Comparison of ENCODE assay signal across 16 cellular contexts in the genomic region with DNA sequence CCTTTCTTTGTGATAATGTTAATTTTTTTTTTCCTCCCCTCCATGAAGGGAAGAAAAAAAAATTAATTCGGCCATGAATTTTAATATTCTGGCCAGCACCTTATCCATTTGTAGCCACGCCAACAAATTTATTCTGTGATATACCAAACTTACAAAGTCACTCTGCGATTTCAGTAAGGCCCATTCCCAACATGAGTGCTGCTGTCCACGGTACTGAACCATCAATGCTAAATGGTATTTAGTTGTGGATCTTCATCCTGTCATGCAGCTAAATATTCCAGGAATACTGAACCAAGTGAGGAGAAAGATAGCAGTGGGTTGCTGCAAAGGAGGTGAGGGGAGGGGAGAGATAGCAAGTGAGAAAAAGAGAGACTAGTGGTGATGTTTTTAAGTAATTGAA. TPM values are rescaled to one million over a fixed set of nuclear protein-coding genes. Genes with fewer than 3 reads are reported as not detected.
A peak's percentile ranks its signal among the peaks of the same experiment; 100 is the strongest.
DNase-seq lines count a peak whose midpoint lies in the region; ATAC-seq and TF ChIP-seq lines count a peak whose summit lies in the region.
"Had no signal": no experiment of that assay in that cellular context is flagged by ENCODE, and none has a peak within 500 bp of the region (broad histone marks: within the 10 kb centered on the region; RNA-seq: fewer than 3 reads in every experiment).

No MANE protein-coding gene starts in this region.

- intact Hi-C loops in PC-3 (cut with micrococcal nuclease): no loop called here

- H3K4me2 ChIP-seq in SK-N-SH: no peak overlapping the region
- H3K4me2 ChIP-seq in PC-3 (ENCODE audit: low read length): no peak overlapping the region

- no peaks in the 10 kb centered on the region for H3K27me3 ChIP-seq in SK-N-SH (ENCODE audit: insufficient read depth)
- H3K27me3 ChIP-seq in PC-3 (ENCODE audit: low read length): no peaks in the 10 kb centered on the region
- H3K27me3 ChIP-seq: transverse colon had no signal

- 80% methylated on average over 4 of the region's 4 CpGs for WGBS in SK-N-SH (ENCODE audit: low lambda C conversion rate)

- ATAC-seq in SK-N-SH treated with all-trans-retinoic acid at 6 μM for 48 hours (no peak; the same call in 2 of the 3 replicates), PC-3 (no peak), GM21528 (IDR thresholded peaks at IDR 0.05; ENCODE audit: low FRiP score, unreplicated experiment) (no peak), GM18909 (IDR thresholded peaks at IDR 0.05; ENCODE audit: poor library complexity, unreplicated experiment) (no peak)

- H4K20me1 ChIP-seq in SK-N-SH (ENCODE audit: insufficient read depth): no peaks in the 10 kb centered on the region
- no peaks in the 10 kb centered on the region for H4K20me1 ChIP-seq in PC-3 (ENCODE audit: low read length)

- no peak for TF ChIP-seq CTCF in SK-N-SH (IDR thresholded peaks at IDR 0.05)
- TF ChIP-seq CTCF in PC-3 (conservative IDR thresholded peaks at IDR 0.05; ENCODE audit: low read depth, low read length): no peak

- H2AFZ ChIP-seq in SK-N-SH (ENCODE audit: low read depth): no peak overlapping the region
- H2AFZ ChIP-seq in PC-3 (ENCODE audit: low read length): no peak overlapping the region

- H3K27ac ChIP-seq in SK-N-SH (ENCODE audit: low read depth in 2 of 2, low read length in 1 of 2) (no peak overlapping the region), PC-3 (ENCODE audit: low read length) (no peak overlapping the region)
- H3K27ac ChIP-seq: transverse colon, VCaP had no signal

- CTCF ChIA-PET in SK-N-SH (lab: Yijun Ruan, JAX): interaction anchor here (0.7 to 1.6 kb wide), 2 partner anchors 20 to 308 kb away, joined by 4 to 6 read pairs; a partner anchor contains a TSS
- CTCF ChIA-PET in PC-3 (lab: Charles Lee): no interaction called here

- H3K79me2 ChIP-seq in SK-N-SH (ENCODE audit: insufficient read depth) (no peaks in the 10 kb centered on the region), PC-3 (ENCODE audit: low read length) (no peaks in the 10 kb centered on the region)

- no peak for TF ChIP-seq EP300 in SK-N-SH (IDR thresholded peaks at IDR 0.05; ENCODE audit: borderline replicate concordance in 1 of 2, low read depth in 1 of 2, low read length in 1 of 2)

- H3K9me3 ChIP-seq in SK-N-SH (no peaks in the 10 kb centered on the region), PC-3 (ENCODE audit: low read length) (no peaks in the 10 kb centered on the region)
- H3K9me3 ChIP-seq: transverse colon had no signal

- peaks cover 34 to 39% of the 10 kb centered on the region in 2 experiments for H3K36me3 ChIP-seq in SK-N-SH (replicated peaks in 1 of 2; ENCODE audit: control insufficient read depth in 1 of 2, insufficient read depth in 2 of 2, low read length in 1 of 2)
- H3K36me3 ChIP-seq in PC-3 (ENCODE audit: low read depth, low read length): peaks cover 9% of the 10 kb centered on the region; the same call in 1 of the 2 replicates

- POLR2A ChIA-PET in SK-N-SH (lab: Yijun Ruan, JAX) (interaction anchor here (1.4 kb wide), 1 partner anchor 26 kb away, joined by 3 read pairs; a partner anchor contains a TSS), PC-3 (lab: Charles Lee; ENCODE audit: unreplicated experiment) (no interaction called here)

- peaks cover 15% of the 10 kb centered on the region for H3F3A ChIP-seq in SK-N-SH (replicated peaks; ENCODE audit: insufficient read depth)
- no peaks in the 10 kb centered on the region for H3F3A ChIP-seq in PC-3 (ENCODE audit: low read length, unreplicated experiment)

- H3K9ac ChIP-seq in SK-N-SH (no peak overlapping the region), PC-3 (ENCODE audit: low read length) (no peak overlapping the region)

- H3K9me2 ChIP-seq in SK-N-SH (peaks cover 5% of the 10 kb centered on the region; the same call in 1 of the 2 replicates), PC-3 (replicated peaks; ENCODE audit: low read length) (no peaks in the 10 kb centered on the region)

- H3K4me3 ChIP-seq in SK-N-SH (ENCODE audit: low read depth in 2 of 2, low read length in 1 of 2) (no peak overlapping the region), PC-3 (ENCODE audit: low read length) (no peak overlapping the region)
- H3K4me3 ChIP-seq: transverse colon had no signal

- H3K4me1 ChIP-seq in SK-N-SH (ENCODE audit: control insufficient read depth in 1 of 2, insufficient read depth in 2 of 2, low read depth in 1 of 2, low read length in 1 of 2) (no peaks in the 10 kb centered on the region), PC-3 (ENCODE audit: insufficient read depth, low read length) (0 out of 2 replicates have a peak, but pooled peaks cover 3% of the 10 kb centered on the region)
- H3K4me1 ChIP-seq: transverse colon had no signal

- DNase-seq in SK-N-SH (no peak), PC-3 (peak; percentile 8), dermis microvascular lymphatic vessel endothelial cell (ENCODE audit: low read depth in 2 of 2) (peak; percentile 34 to 37), myocyte (ENCODE audit: low read depth) (peak; percentile 57), NCI-H2029 (lab: John Stamatoyannopoulos, UW) (no peak)
- DNase-seq: activated naive CD4-positive, alpha-beta T cell treated with Interleukin-2 at 50 U/mL for 16 hours; NCI-H1694 treated with DMSO at 0.1 percent for 48 hours; NCI-H526 treated with DMSO at 0.1 percent for 48 hours; stimulated activated CD4-positive, alpha-beta T cell treated with anti-CD3 and anti-CD28 coated beads, Interleukin-1b, Interleukin-23, amount 100 ng/mL, for 48 hours; stimulated activated CD8-positive, alpha-beta memory T cell treated with anti-CD3 and anti-CD28 coated beads, Interleukin-4, amount 100 ng/mL, for 48 hours; transverse colon had no signal

- no TSS peak for BruUV-seq in PC-3 (replicated peaks; lab: Mats Ljungman, UMichigan)

- no peak for TF ChIP-seq RAD21 in SK-N-SH (IDR thresholded peaks at IDR 0.05; ENCODE audit: low read length)

TF ChIP-seq in SK-N-SH, 30 proteins besides CTCF, POLR2A, EP300 and RAD21 (continues in another document):
- no peak for TF ChIP-seq TCF12 (IDR thresholded peaks at IDR 0.05)

TF ChIP-seq in SK-N-SH treated with all-trans-retinoic acid at 6 μM for 48 hours, 23 proteins besides CTCF, POLR2A, EP300 and RAD21:
- no peak for TF ChIP-seq SNAI2 (CRISPR knock-in tag; IDR thresholded peaks at IDR 0.05)
- no peak for TF ChIP-seq OSR1 (CRISPR knock-in tag; IDR thresholded peaks at IDR 0.05)
- TF ChIP-seq ZFP30 (CRISPR knock-in tag; IDR thresholded peaks at IDR 0.05): no peak
- no peak for TF ChIP-seq ESRRG (CRISPR knock-in tag; IDR thresholded peaks at IDR 0.05)
- TF ChIP-seq, protein P1, sequence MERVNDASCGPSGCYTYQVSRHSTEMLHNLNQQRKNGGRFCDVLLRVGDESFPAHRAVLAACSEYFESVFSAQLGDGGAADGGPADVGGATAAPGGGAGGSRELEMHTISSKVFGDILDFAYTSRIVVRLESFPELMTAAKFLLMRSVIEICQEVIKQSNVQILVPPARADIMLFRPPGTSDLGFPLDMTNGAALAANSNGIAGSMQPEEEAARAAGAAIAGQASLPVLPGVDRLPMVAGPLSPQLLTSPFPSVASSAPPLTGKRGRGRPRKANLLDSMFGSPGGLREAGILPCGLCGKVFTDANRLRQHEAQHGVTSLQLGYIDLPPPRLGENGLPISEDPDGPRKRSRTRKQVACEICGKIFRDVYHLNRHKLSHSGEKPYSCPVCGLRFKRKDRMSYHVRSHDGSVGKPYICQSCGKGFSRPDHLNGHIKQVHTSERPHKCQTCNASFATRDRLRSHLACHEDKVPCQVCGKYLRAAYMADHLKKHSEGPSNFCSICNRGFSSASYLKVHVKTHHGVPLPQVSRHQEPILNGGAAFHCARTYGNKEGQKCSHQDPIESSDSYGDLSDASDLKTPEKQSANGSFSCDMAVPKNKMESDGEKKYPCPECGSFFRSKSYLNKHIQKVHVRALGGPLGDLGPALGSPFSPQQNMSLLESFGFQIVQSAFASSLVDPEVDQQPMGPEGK (CRISPR knock-in tag; IDR thresholded peaks at IDR 0.05; ENCODE audit: borderline replicate concordance): no peak
- no peak for TF ChIP-seq ZNF8 (CRISPR knock-in tag; IDR thresholded peaks at IDR 0.05)
- TF ChIP-seq GLIS3 (CRISPR knock-in tag; IDR thresholded peaks at IDR 0.05): no peak
- no peak for TF ChIP-seq RARB (CRISPR knock-in tag; IDR thresholded peaks at IDR 0.05)

RNA-seq across cellular contexts. Expression of a gene that starts 19.5 kb away (rescaled TPM):
- polyA plus RNA-seq in SK-N-SH (2012; rRNA removed): 0.30 and 0.37 TPM in 2 replicates
- 0.26 and 0.27 TPM in 2 replicates for polyA plus RNA-seq in SK-N-SH (2012; cell fraction: cytosol; rRNA removed)
- polyA plus RNA-seq in SK-N-SH (2012; cell fraction: nucleus; rRNA removed): 0.81 and 0.89 TPM in 2 replicates
- total RNA-seq in PC-3 (2014; rRNA removed): 0.04 TPM in 1 of 2 replicates, not detected in the other
- total RNA-seq in dermis microvascular lymphatic vessel endothelial cell: 0.51 and 0.89 TPM in 2 replicates
- 1.2 and 1.9 TPM in 2 replicates for total RNA-seq in myocyte
- 0.15 TPM for polyA plus RNA-seq in myocyte (2012)
- polyA plus RNA-seq: IgD-negative memory B cell had no signal

RNA-seq across cellular contexts. Expression of a gene that starts 25.5 kb away (rescaled TPM):
- 17.7 and 18.8 TPM in 2 replicates for polyA plus RNA-seq in SK-N-SH (2012; rRNA removed)
- polyA plus RNA-seq in SK-N-SH (2012; cell fraction: cytosol; rRNA removed): 24.6 and 37.6 TPM in 2 replicates
- 5.1 and 6.7 TPM in 2 replicates for polyA plus RNA-seq in SK-N-SH (2012; cell fraction: nucleus; rRNA removed)
- total RNA-seq in PC-3 (2014; rRNA removed) (18.4 and 24.6 TPM in 2 replicates), dermis microvascular lymphatic vessel endothelial cell (17.1 and 17.2 TPM in 2 replicates), myocyte (32.2 and 32.5 TPM in 2 replicates)
- polyA plus RNA-seq in myocyte (2012): 28.9 TPM

RNA-seq across cellular contexts. Expression of a gene that starts 43.3 kb away (rescaled TPM):
- not detected in 2 replicates for polyA plus RNA-seq in SK-N-SH (2012; rRNA removed)
- polyA plus RNA-seq in SK-N-SH (2012; cell fraction: cytosol; rRNA removed): 0.04 and 0.05 TPM in 2 replicates
- polyA plus RNA-seq in SK-N-SH (2012; cell fraction: nucleus; rRNA removed): 0.05 TPM in 1 of 2 replicates, not detected in the other
- total RNA-seq in PC-3 (2014; rRNA removed) (not detected in 2 replicates), dermis microvascular lymphatic vessel endothelial cell (0.13 TPM in 1 of 2 replicates, not detected in the other), myocyte (not detected in 2 replicates)
- polyA plus RNA-seq in myocyte (2012): not detected
- total RNA-seq: transverse colon had no signal
- polyA plus RNA-seq: IgD-negative memory B cell had no signal

RNA-seq across cellular contexts. Expression of a gene that starts 51.3 kb away (rescaled TPM):
- polyA plus RNA-seq in SK-N-SH (2012; rRNA removed): 0.03 and 0.11 TPM in 2 replicates
- polyA plus RNA-seq in SK-N-SH (2012; cell fraction: cytosol; rRNA removed): 0.05 and 0.09 TPM in 2 replicates
- 0.07 TPM in 1 of 2 replicates, not detected in the other for polyA plus RNA-seq in SK-N-SH (2012; cell fraction: nucleus; rRNA removed)
- total RNA-seq in PC-3 (2014; rRNA removed) (not detected in 2 replicates), dermis microvascular lymphatic vessel endothelial cell (under 0.01 and 0.25 TPM in 2 replicates), myocyte (0.35 TPM in 1 of 2 replicates, not detected in the other)
- 0.05 TPM for polyA plus RNA-seq in myocyte (2012)
- total RNA-seq: transverse colon had no signal
- polyA plus RNA-seq: IgD-negative memory B cell had no signal

Comparison
In these comparisons a context has a peak if more than half of its experiments do, and no peak if none do; other contexts are left out.
1. DNase-seq: peak in PC-3 (single experiment), dermis microvascular lymphatic vessel endothelial cell (2 of 2) and myocyte (single experiment); none in SK-N-SH (single experiment) and NCI-H2029 (single experiment).